1 cellular context compared by ENCODE assay signal in the genomic region with DNA sequence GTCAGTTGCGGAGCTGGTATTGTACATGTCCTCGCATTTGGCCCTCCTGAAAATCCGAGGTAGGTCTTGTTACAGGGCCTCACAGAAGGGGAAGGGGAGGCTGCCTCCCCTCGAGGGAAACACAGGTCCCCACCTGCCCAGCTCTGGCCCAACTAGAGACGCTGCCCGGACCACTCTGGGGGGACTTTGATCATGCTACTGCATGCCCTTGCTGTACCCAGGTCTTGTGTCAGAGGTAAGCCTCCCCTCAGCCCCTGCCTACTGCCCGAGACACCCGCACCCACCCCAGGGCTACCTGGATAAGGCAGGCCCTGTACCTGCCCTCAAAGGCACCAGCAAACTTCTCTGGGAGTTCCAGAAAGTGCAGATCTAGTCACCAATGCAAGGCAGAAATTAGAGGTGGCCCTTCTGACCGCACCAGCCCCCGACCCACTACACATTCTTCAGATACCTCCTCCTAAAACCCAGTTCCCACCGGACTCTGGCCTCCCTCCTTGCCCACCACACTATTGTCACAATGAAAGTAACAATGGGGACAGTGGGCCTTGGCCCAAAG.
TF ChIP-seq lines count a peak whose summit lies in the region.

No MANE protein-coding gene starts in this region.

TF ChIP-seq in HEK293T, 16 proteins besides CTCF, POLR2A, EP300 and RAD21 (continued from another document):
- TF ChIP-seq ELF4 (IDR thresholded peaks at IDR 0.05) (no peak), HDGF (IDR thresholded peaks at IDR 0.05; ENCODE audit: borderline replicate concordance) (no peak)
TF ChIP-seq in HEK293T: peak in this region for 0.
